ENCODE assay signal across 20 cellular contexts in genomic region chr4:135485371-135485770, GRCh38.
"Had no signal": no experiment of that assay in that cellular context is flagged by ENCODE, and none has a peak within 500 bp of the region (broad histone marks: within the 10 kb centered on the region; RNA-seq: fewer than 3 reads in every experiment).

No MANE protein-coding gene starts in this region.

- H3K27ac ChIP-seq: gastrocnemius medialis, left lung had no signal

- DNase-seq: activated CD4-positive, alpha-beta memory T cell treated with anti-CD3 and anti-CD28 coated beads, Interleukin-2, amount 10 ng/mL, durations not matched to agents 7 days and 5 days; activated CD4-positive, alpha-beta T cell treated with anti-CD3 and anti-CD28 coated beads for 48 hours; activated CD4-positive, CD25-positive, alpha-beta regulatory T cell; activated naive CD4-positive, alpha-beta T cell treated with Interleukin-2 at 50 U/mL for 16 hours; activated naive CD8-positive, alpha-beta T cell treated with anti-CD3 and anti-CD28 coated beads, Interleukin-2, amount 10 ng/mL, durations not matched to agents 7 days and 5 days; activated T-cell treated with anti-CD3 and anti-CD28 coated beads, Interleukin-2, amount 50 U/mL, for 1 hour; cerebellar nuclear complex; cortex of kidney; gastrocnemius medialis; head of caudate nucleus; kidney; left lung; midbrain; nephron progenitor cell; nucleus accumbens; retina; stimulated activated naive B cell treated with anti-CD40 and anti-IgM and Interleukin-4, amounts not matched to agents 10 μg/mL and 1 μg/mL and 100 μg/mL, for 72 hours; T-helper 2 cell had no signal

- H3K4me3 ChIP-seq: gastrocnemius medialis, left lung had no signal

- H3K27me3 ChIP-seq: gastrocnemius medialis, left lung had no signal

- H3K9me3 ChIP-seq: gastrocnemius medialis, left lung had no signal

- H3K36me3 ChIP-seq: gastrocnemius medialis, left lung had no signal

- H3K4me1 ChIP-seq: gastrocnemius medialis, left lung had no signal

- ATAC-seq: activated T-helper 17 cell treated with anti-CD3 and anti-CD28 coated beads, Interleukin-2, amount 50 U/mL, for 72 hours; esophagus mucosa; gastrocnemius medialis; left lung; stimulated activated naive B cell treated with anti-CD40 and anti-IgM and Interleukin-4, amounts not matched to agents 10 μg/mL and 1 μg/mL and 100 μg/mL, for 72 hours had no signal
